Comparison of ENCODE assay signal across 1 cellular context in genomic region chr4:2962614-2963184, GRCh38.
TF ChIP-seq lines count a peak whose summit lies in the region.

No MANE protein-coding gene starts in this region.

TF ChIP-seq in K562, 482 proteins besides CTCF, POLR2A, EP300 and RAD21 (continued from another document and continues in another):
- TF ChIP-seq UBTF (IDR thresholded peaks at IDR 0.05; ENCODE audit: borderline replicate concordance in 1 of 2, low read depth in 2 of 2, low read length in 2 of 2) (0 out of 4 replicates have a peak, but pooled peaks have one; percentile 11 to 51), PURB (CRISPR knock-in tag; IDR thresholded peaks at IDR 0.05; ENCODE audit: low read depth) (no peak), TFE3 (CRISPR knock-in tag; IDR thresholded peaks at IDR 0.05) (no peak), E2F4 (CRISPR knock-in tag; IDR thresholded peaks at IDR 0.05; ENCODE audit: low read depth) (0 out of 2 replicates have a peak, but pooled peaks have one; percentile 48), CBX3 (IDR thresholded peaks at IDR 0.05; ENCODE audit: borderline replicate concordance in 1 of 2, low read length in 2 of 2) (no peak), DIDO1 (tag; IDR thresholded peaks at IDR 0.05; ENCODE audit: low read depth) (no peak), TGIF2 (CRISPR knock-in tag; IDR thresholded peaks at IDR 0.05) (peak; percentile 65; the same call in 1 of the 2 replicates), POLR3A (IDR thresholded peaks at IDR 0.05; ENCODE audit: borderline replicate concordance, extremely low read depth, insufficient read depth, insufficient read length) (no peak), FOSL1 (tag; conservative IDR thresholded peaks at IDR 0.05) (peak; percentile 35; the same call in 1 of the 2 replicates), ZNF76 (CRISPR knock-in tag; IDR thresholded peaks at IDR 0.05; ENCODE audit: borderline replicate concordance) (peak; percentile 65; the same call in 1 of the 2 replicates), RBM15 (IDR thresholded peaks at IDR 0.05; ENCODE audit: insufficient read depth, low read length) (no peak), ZFX (CRISPR knock-in tag; IDR thresholded peaks at IDR 0.05) (no peak), ZNF324 (CRISPR knock-in tag; IDR thresholded peaks at IDR 0.05) (no peak), NR2C1 (IDR thresholded peaks at IDR 0.05) (peak; percentile 49), NR2C1 (tag; IDR thresholded peaks at IDR 0.05) (peak; percentile 59; the same call in 1 of the 2 replicates), ATF2 (CRISPR knock-in tag; IDR thresholded peaks at IDR 0.05) (peak; percentile 62; the same call in 1 of the 2 replicates), PRDM10 (IDR thresholded peaks at IDR 0.05; ENCODE audit: partially characterized antibody) (peak; percentile 79), IRF2 (CRISPR knock-in tag; IDR thresholded peaks at IDR 0.05) (0 out of 2 replicates have a peak, but pooled peaks have one; percentile 52), SNRNP70 (optimal IDR thresholded peaks at IDR 0.05; ENCODE audit: low read depth, low read length) (no peak), SMAD1 (IDR thresholded peaks at IDR 0.05; ENCODE audit: low read depth, low read length, partially characterized antibody) (no peak), RFX5 (IDR thresholded peaks at IDR 0.05; ENCODE audit: low read depth, low read length) (no peak), CREB1 (IDR thresholded peaks at IDR 0.05) (peak; percentile 37; the same call in 1 of the 2 replicates), CREB1 (CRISPR knock-in tag; IDR thresholded peaks at IDR 0.05) (no peak; the same call in 1 of the 2 replicates), GABPA (tag; conservative IDR thresholded peaks at IDR 0.05; ENCODE audit: low read depth) (no peak), REST (CRISPR knock-in tag; IDR thresholded peaks at IDR 0.05; ENCODE audit: low read depth) (peak; percentile 66; the same call in 1 of the 2 replicates), BCL6 (CRISPR knock-in tag; IDR thresholded peaks at IDR 0.05) (no peak), HNRNPH1 (optimal IDR thresholded peaks at IDR 0.05; ENCODE audit: low read depth, low read length) (no peak), ZBTB40 (IDR thresholded peaks at IDR 0.05) (no peak), ZBTB40 (CRISPR knock-in tag; IDR thresholded peaks at IDR 0.05) (no peak), SAP30 (IDR thresholded peaks at IDR 0.05; ENCODE audit: borderline replicate concordance, insufficient read depth, low read depth, low read length, poor library complexity, severe bottlenecking) (peak; percentile 70), HDAC8 (tag; IDR thresholded peaks at IDR 0.05) (no peak), KDM2B (CRISPR knock-in tag; IDR thresholded peaks at IDR 0.05) (no peak), U2AF2 (optimal IDR thresholded peaks at IDR 0.05; ENCODE audit: low read depth, low read length) (no peak)
